ENCODE assay signal across 1 cellular context in the genomic region with DNA sequence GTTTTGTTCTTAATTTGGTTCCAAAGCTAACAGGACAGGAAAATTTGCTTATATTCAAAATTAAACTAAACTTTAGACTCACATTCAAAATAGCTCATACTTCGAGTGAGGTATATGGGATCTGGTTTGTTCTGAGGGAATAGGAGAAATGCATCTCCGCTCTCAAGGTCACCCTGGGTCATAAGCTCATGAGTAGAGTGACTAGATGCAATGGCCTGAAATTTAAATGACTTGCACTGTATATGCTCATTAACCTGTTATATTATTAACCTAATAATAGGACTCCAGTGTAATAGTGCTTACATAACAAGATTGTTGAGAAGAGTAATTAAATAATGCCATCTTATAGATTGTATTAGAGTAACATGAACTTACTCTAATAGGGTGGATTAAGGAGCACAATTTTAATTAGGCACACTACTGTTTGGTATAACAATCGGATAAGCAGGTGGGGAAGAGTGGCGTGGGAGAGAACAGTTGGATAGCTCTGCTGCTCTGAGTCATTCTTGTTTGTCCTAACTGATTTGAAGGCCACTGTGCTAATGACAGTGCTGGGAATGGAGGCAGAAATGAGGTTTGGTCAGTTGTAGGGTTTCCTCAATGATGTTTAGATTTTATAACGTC.
TF ChIP-seq lines count a peak whose summit lies in the region.

No MANE protein-coding gene starts in this region.

TF ChIP-seq in HepG2, 621 proteins besides CTCF, POLR2A, EP300 and RAD21 (continued from another document):
- TF ChIP-seq CEBPZ (IDR thresholded peaks at IDR 0.05; ENCODE audit: low read length) (no peak), HNRNPLL (IDR thresholded peaks at IDR 0.05; ENCODE audit: low read depth, low read length, poor library complexity, severe bottlenecking) (no peak), HNRNPL (IDR thresholded peaks at IDR 0.05; ENCODE audit: low read depth, low read length) (no peak)
